In genomic region chrX:1108451-1109445, GRCh38 we compare ENCODE assay signal across 1 cellular context.
TF ChIP-seq lines count a peak whose summit lies in the region.

No MANE protein-coding gene starts in this region.

TF ChIP-seq in GM23338, 12 proteins besides CTCF, POLR2A, EP300 and RAD21 (continued from another document):
- no peak for TF ChIP-seq ZNF462 (CRISPR knock-in tag; IDR thresholded peaks at IDR 0.05)
- no peak for TF ChIP-seq NANOG (IDR thresholded peaks at IDR 0.05; ENCODE audit: borderline replicate concordance)
- TF ChIP-seq CREB1 (CRISPR knock-in tag; IDR thresholded peaks at IDR 0.05; ENCODE audit: low read depth): no peak
- TF ChIP-seq ZNF331 (CRISPR knock-in tag; IDR thresholded peaks at IDR 0.05; ENCODE audit: low read depth): no peak
- TF ChIP-seq POLR2AphosphoS5 (IDR thresholded peaks at IDR 0.05; ENCODE audit: low read depth): no peak
